ENCODE assay signal across 1 cellular context in the genomic region with DNA sequence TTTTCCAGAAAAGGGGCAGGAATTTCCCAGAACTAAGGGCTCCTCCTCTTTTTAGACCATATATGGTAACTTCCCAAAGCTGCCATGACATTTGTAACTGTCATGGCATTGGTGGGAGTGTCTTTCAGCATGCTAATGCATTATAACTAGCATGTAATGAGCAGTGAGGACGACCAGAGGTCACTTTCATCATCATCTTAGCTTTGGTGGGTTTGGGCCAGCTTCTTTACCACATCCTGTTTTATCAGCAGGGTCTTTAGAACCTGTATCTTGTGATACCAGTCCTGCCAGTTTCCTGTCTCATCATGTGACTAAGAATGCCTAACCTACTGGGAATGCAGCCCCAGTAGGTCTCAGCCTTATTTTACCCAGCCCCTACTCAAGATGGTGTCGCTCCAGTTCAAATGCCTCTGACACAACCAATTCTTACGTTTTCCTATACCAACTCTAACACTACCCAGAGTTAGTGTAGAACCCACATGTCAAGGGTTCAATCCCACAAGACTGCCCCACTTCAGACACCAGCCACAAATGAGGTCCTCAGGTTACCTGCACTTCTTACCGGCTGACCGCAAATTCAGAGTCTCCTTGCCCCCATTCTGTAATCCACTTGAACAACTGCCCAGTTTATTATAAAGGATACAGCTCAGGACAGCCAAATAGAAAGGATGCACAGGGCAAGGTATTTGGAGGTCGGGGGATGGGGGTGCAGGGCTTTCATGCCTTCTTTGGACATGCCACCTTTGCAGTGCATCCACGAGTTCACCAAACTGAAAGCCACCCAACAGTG.
TF ChIP-seq lines count a peak whose summit lies in the region.

No MANE protein-coding gene starts in this region.

TF ChIP-seq in GM23338, 12 proteins besides CTCF, POLR2A, EP300 and RAD21 (continued from another document):
- no peak for TF ChIP-seq ZNF462 (CRISPR knock-in tag; IDR thresholded peaks at IDR 0.05)
- no peak for TF ChIP-seq ZNF331 (CRISPR knock-in tag; IDR thresholded peaks at IDR 0.05; ENCODE audit: low read depth)
- no peak for TF ChIP-seq ZNF114 (CRISPR knock-in tag; IDR thresholded peaks at IDR 0.05)
- TF ChIP-seq EZH2 (IDR thresholded peaks at IDR 0.05; ENCODE audit: low read depth, unreplicated experiment), result no peak
- no peak for TF ChIP-seq CREB1 (CRISPR knock-in tag; IDR thresholded peaks at IDR 0.05; ENCODE audit: low read depth)
- TF ChIP-seq EZH2phosphoT487 (IDR thresholded peaks at IDR 0.05; ENCODE audit: unreplicated experiment), result no peak
